ENCODE assay signal across 1 cellular context in genomic region chr19:34432797-34433196, GRCh38.
TF ChIP-seq lines count a peak whose summit lies in the region.

No MANE protein-coding gene starts in this region.

TF ChIP-seq in WTC11, 78 proteins besides CTCF, POLR2A, EP300 and RAD21 (continued from another document):
- TF ChIP-seq, protein P1, sequence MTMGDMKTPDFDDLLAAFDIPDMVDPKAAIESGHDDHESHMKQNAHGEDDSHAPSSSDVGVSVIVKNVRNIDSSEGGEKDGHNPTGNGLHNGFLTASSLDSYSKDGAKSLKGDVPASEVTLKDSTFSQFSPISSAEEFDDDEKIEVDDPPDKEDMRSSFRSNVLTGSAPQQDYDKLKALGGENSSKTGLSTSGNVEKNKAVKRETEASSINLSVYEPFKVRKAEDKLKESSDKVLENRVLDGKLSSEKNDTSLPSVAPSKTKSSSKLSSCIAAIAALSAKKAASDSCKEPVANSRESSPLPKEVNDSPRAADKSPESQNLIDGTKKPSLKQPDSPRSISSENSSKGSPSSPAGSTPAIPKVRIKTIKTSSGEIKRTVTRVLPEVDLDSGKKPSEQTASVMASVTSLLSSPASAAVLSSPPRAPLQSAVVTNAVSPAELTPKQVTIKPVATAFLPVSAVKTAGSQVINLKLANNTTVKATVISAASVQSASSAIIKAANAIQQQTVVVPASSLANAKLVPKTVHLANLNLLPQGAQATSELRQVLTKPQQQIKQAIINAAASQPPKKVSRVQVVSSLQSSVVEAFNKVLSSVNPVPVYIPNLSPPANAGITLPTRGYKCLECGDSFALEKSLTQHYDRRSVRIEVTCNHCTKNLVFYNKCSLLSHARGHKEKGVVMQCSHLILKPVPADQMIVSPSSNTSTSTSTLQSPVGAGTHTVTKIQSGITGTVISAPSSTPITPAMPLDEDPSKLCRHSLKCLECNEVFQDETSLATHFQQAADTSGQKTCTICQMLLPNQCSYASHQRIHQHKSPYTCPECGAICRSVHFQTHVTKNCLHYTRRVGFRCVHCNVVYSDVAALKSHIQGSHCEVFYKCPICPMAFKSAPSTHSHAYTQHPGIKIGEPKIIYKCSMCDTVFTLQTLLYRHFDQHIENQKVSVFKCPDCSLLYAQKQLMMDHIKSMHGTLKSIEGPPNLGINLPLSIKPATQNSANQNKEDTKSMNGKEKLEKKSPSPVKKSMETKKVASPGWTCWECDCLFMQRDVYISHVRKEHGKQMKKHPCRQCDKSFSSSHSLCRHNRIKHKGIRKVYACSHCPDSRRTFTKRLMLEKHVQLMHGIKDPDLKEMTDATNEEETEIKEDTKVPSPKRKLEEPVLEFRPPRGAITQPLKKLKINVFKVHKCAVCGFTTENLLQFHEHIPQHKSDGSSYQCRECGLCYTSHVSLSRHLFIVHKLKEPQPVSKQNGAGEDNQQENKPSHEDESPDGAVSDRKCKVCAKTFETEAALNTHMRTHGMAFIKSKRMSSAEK (CRISPR knock-in tag; IDR thresholded peaks at IDR 0.05; ENCODE audit: borderline replicate concordance) = no peak
- TF ChIP-seq ZNF671 (CRISPR knock-in tag; IDR thresholded peaks at IDR 0.05) (no peak), RORB (CRISPR knock-in tag; IDR thresholded peaks at IDR 0.05) (no peak), SMAD4 (CRISPR knock-in tag; IDR thresholded peaks at IDR 0.05) (no peak), ETV6 (CRISPR knock-in tag; IDR thresholded peaks at IDR 0.05) (no peak), TEAD4 (CRISPR knock-in tag; IDR thresholded peaks at IDR 0.05) (no peak), ERG (CRISPR knock-in tag; IDR thresholded peaks at IDR 0.05) (no peak), MXD4 (CRISPR knock-in tag; IDR thresholded peaks at IDR 0.05; ENCODE audit: borderline replicate concordance) (no peak), ZNF232 (CRISPR knock-in tag; IDR thresholded peaks at IDR 0.05) (no peak), JAZF1 (CRISPR knock-in tag; IDR thresholded peaks at IDR 0.05) (no peak), NFATC4 (CRISPR knock-in tag; IDR thresholded peaks at IDR 0.05) (no peak), IRF2 (CRISPR knock-in tag; IDR thresholded peaks at IDR 0.05; ENCODE audit: borderline replicate concordance, low read depth) (no peak)
- TF ChIP-seq, protein P2, sequence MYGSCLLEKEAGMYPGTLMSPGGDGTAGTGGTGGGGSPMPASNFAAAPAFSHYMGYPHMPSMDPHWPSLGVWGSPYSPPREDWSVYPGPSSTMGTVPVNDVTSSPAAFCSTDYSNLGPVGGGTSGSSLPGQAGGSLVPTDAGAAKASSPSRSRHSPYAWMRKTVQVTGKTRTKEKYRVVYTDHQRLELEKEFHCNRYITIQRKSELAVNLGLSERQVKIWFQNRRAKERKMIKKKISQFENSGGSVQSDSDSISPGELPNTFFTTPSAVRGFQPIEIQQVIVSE (CRISPR knock-in tag; IDR thresholded peaks at IDR 0.05; ENCODE audit: borderline replicate concordance) = no peak
- TF ChIP-seq, protein P3, sequence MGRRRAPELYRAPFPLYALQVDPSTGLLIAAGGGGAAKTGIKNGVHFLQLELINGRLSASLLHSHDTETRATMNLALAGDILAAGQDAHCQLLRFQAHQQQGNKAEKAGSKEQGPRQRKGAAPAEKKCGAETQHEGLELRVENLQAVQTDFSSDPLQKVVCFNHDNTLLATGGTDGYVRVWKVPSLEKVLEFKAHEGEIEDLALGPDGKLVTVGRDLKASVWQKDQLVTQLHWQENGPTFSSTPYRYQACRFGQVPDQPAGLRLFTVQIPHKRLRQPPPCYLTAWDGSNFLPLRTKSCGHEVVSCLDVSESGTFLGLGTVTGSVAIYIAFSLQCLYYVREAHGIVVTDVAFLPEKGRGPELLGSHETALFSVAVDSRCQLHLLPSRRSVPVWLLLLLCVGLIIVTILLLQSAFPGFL (CRISPR knock-in tag; IDR thresholded peaks at IDR 0.05; ENCODE audit: borderline replicate concordance) = no peak
